In genomic region chr16:66881560-66881959, GRCh38 we compare ENCODE assay signal across 1 cellular context.
TF ChIP-seq lines count a peak whose summit lies in the region.

No MANE protein-coding gene starts in this region.

TF ChIP-seq in H1, 55 proteins besides CTCF, POLR2A, EP300 and RAD21:
- TF ChIP-seq GABPA (IDR thresholded peaks at IDR 0.05; ENCODE audit: borderline replicate concordance, insufficient read depth, low read length) (no peak), ZNF274 (IDR thresholded peaks at IDR 0.05; ENCODE audit: borderline replicate concordance, extremely low read depth, low read length) (no peak), CHD1 (IDR thresholded peaks at IDR 0.05; ENCODE audit: low read depth, low read length) (no peak), MAFK (IDR thresholded peaks at IDR 0.05; ENCODE audit: low read depth, low read length) (no peak), KDM4A (IDR thresholded peaks at IDR 0.05; ENCODE audit: low read depth, low read length, severe bottlenecking) (no peak), KDM5A (IDR thresholded peaks at IDR 0.05; ENCODE audit: low read length) (no peak), SP1 (IDR thresholded peaks at IDR 0.05; ENCODE audit: low read depth, low read length) (no peak), HDAC2 (IDR thresholded peaks at IDR 0.05; ENCODE audit: borderline replicate concordance in 1 of 2, low read depth in 2 of 2, low read length in 2 of 2) (no peak), SIRT6 (IDR thresholded peaks at IDR 0.05; ENCODE audit: low read length) (no peak), BRCA1 (IDR thresholded peaks at IDR 0.05; ENCODE audit: low read depth, low read length) (no peak), SAP30 (IDR thresholded peaks at IDR 0.05; ENCODE audit: insufficient read depth, insufficient replicate concordance, low read length) (no peak), CHD2 (IDR thresholded peaks at IDR 0.05; ENCODE audit: low read length) (no peak), EGR1 (IDR thresholded peaks at IDR 0.05; ENCODE audit: borderline replicate concordance, low read depth, low read length) (no peak), SP2 (IDR thresholded peaks at IDR 0.05; ENCODE audit: low read length) (no peak), GTF2F1 (IDR thresholded peaks at IDR 0.05; ENCODE audit: borderline replicate concordance, low read depth, low read length) (no peak), SRF (IDR thresholded peaks at IDR 0.05; ENCODE audit: low read depth, low read length) (no peak), SIN3A (conservative IDR thresholded peaks at IDR 0.05 in 1 of 2, IDR thresholded peaks at IDR 0.05 in 1 of 2; ENCODE audit: low read depth in 1 of 2, low read length in 2 of 2) (no peak), CBX8 (IDR thresholded peaks at IDR 0.05; ENCODE audit: borderline replicate concordance, low read depth, low read length) (no peak), POLR2AphosphoS5 (IDR thresholded peaks at IDR 0.05; ENCODE audit: low read depth, low read length) (no peak)
